In the genomic region with DNA sequence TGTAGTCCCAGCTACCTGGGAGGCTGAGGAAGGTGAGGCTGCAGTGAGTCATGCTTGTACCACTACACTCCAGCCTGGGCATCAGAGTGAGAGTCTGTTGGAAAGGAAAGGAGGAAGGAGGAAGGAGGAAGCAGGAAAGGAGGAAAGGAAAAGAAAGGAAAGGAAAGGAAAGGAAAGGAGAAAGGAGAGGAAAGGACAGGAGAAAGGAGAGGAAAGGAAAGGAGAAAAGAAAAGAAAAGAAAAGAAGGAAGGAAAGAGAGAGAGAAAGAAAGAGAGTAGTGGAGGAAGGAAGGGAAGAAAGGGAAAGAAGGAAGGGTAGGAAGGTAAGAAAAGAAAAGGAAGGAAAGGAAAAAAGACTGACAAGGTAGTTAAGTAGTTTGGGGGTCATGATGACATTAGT, we compare ENCODE assay signal across 34 cellular contexts.
"Had no signal": no experiment of that assay in that cellular context is flagged by ENCODE, and none has a peak within 500 bp of the region (broad histone marks: within the 10 kb centered on the region; RNA-seq: fewer than 3 reads in every experiment).

No MANE protein-coding gene starts in this region.

- H3K9me3 ChIP-seq: ascending aorta had no signal

- DNase-seq: activated B cell treated with CpG ODN at 0.5 μM for 24 hours; activated CD4-positive, alpha-beta memory T cell treated with anti-CD3 and anti-CD28 coated beads for 36 hours; activated CD4-positive, alpha-beta T cell treated with anti-CD3 and anti-CD28 coated beads for 4 hours; activated CD4-positive, alpha-beta T cell treated with anti-CD3 and anti-CD28 coated beads, Interleukin-2, amount 10 ng/mL, durations not matched to agents 24 days and 14 days; activated CD4-positive, alpha-beta T cell treated with anti-CD3 and anti-CD28 coated beads, Interleukin-2, amount 50 U/mL, for 1 hour; activated CD4-positive, alpha-beta T cell treated with anti-CD3 and anti-CD28 coated beads, Interleukin-2, amount 50 U/mL, for 4 hours; activated CD4-positive, CD25-positive, alpha-beta regulatory T cell treated with anti-CD3 and anti-CD28 coated beads, Interleukin-2, amount 50 U/mL, for 72 hours; activated CD8-positive, alpha-beta memory T cell treated with anti-CD3 and anti-CD28 coated beads, Interleukin-2, amount 50 U/mL, for 4 hours; activated CD8-positive, alpha-beta T cell treated with anti-CD3 and anti-CD28 coated beads for 36 hours; activated effector memory CD4-positive, alpha-beta T cell treated with anti-CD3 and anti-CD28 coated beads, Interleukin-2, amount 50 U/mL, for 16 hours; activated gamma-delta T cell treated with Interleukin-2 at 50 U/mL for 16 hours; activated naive CD4-positive, alpha-beta T cell; activated naive CD4-positive, alpha-beta T cell treated with anti-CD3 and anti-CD28 coated beads for 36 hours; activated naive CD8-positive, alpha-beta T cell treated with anti-CD3 and anti-CD28 coated beads, Interleukin-2, amount 10 ng/mL, durations not matched to agents 7 days and 5 days; activated naive CD8-positive, alpha-beta T cell treated with anti-CD3 and anti-CD28 coated beads, Interleukin-2, amount 50 U/mL, for 24 hours; activated T-cell treated with anti-CD3 and anti-CD28 coated beads, Interleukin-2, amount 50 U/mL, for 24 hours; activated T-cell treated with anti-CD3 and anti-CD28 coated beads, Interleukin-2, amount 50 U/mL, for 72 hours; amygdala; anterior cingulate cortex; caudate nucleus; cerebellar nuclear complex; T-cell; T-helper 2 cell; T-helper 9 cell had no signal

- H3K9me3 Mint-ChIP-seq: activated B cell treated with CpG ODN at 0.5 μM for 24 hours; activated CD4-positive, alpha-beta memory T cell treated with anti-CD3 and anti-CD28 coated beads for 36 hours; activated CD4-positive, alpha-beta T cell treated with anti-CD3 and anti-CD28 coated beads, Interleukin-2, amount 10 ng/mL, durations not matched to agents 24 days and 14 days; activated CD8-positive, alpha-beta T cell treated with anti-CD3 and anti-CD28 coated beads for 36 hours; activated naive CD4-positive, alpha-beta T cell treated with anti-CD3 and anti-CD28 coated beads for 36 hours; activated naive CD4-positive, alpha-beta T cell treated with anti-CD3 and anti-CD28 coated beads, Interleukin-2, amount 50 U/mL, for 24 hours; activated naive CD8-positive, alpha-beta T cell treated with anti-CD3 and anti-CD28 coated beads, Interleukin-2, amount 10 ng/mL, durations not matched to agents 7 days and 5 days; activated naive CD8-positive, alpha-beta T cell treated with anti-CD3 and anti-CD28 coated beads, Interleukin-2, amount 50 U/mL, for 24 hours; activated T-cell treated with anti-CD3 and anti-CD28 coated beads, Interleukin-2, amount 50 U/mL, for 24 hours; activated T-cell treated with anti-CD3 and anti-CD28 coated beads, Interleukin-2, amount 50 U/mL, for 72 hours; activated T-helper 1 cell treated with anti-CD3 and anti-CD28 coated beads, Interleukin-12 subunit alpha, Interleukin-12 subunit beta, Interleukin-2, Interleukin-4 antibody, amounts not matched to agents 30 ng/mL and 10 ng/mL and 1 ng/mL, durations not matched to agents 14 hours and 24 hours and 36 hours; activated T-helper 17 cell treated with anti-CD3 and anti-CD28 coated beads, Interleukin-2, amount 50 U/mL, for 72 hours; brain; central memory CD8-positive, alpha-beta T cell; T-cell; T-helper 2 cell treated with Interferon-gamma antibody and Interleukin-4, amounts not matched to agents 5 μg/mL and 100 μg/mL, for 36 hours had no signal

- H3K27ac Mint-ChIP-seq: activated B cell treated with CpG ODN at 0.5 μM for 24 hours; activated CD4-positive, alpha-beta memory T cell treated with anti-CD3 and anti-CD28 coated beads for 36 hours; activated CD4-positive, alpha-beta T cell treated with anti-CD3 and anti-CD28 coated beads, Interleukin-2, amount 10 ng/mL, durations not matched to agents 24 days and 14 days; activated CD8-positive, alpha-beta T cell treated with anti-CD3 and anti-CD28 coated beads for 36 hours; activated naive CD4-positive, alpha-beta T cell treated with anti-CD3 and anti-CD28 coated beads for 36 hours; activated naive CD4-positive, alpha-beta T cell treated with anti-CD3 and anti-CD28 coated beads, Interleukin-2, amount 50 U/mL, for 24 hours; activated naive CD8-positive, alpha-beta T cell; activated naive CD8-positive, alpha-beta T cell treated with anti-CD3 and anti-CD28 coated beads, Interleukin-2, amount 10 ng/mL, durations not matched to agents 7 days and 5 days; activated naive CD8-positive, alpha-beta T cell treated with anti-CD3 and anti-CD28 coated beads, Interleukin-2, amount 50 U/mL, for 24 hours; activated T-cell treated with anti-CD3 and anti-CD28 coated beads, Interleukin-2, amount 50 U/mL, for 24 hours; activated T-cell treated with anti-CD3 and anti-CD28 coated beads, Interleukin-2, amount 50 U/mL, for 72 hours; activated T-helper 1 cell treated with anti-CD3 and anti-CD28 coated beads, Interleukin-12 subunit alpha, Interleukin-12 subunit beta, Interleukin-2, Interleukin-4 antibody, amounts not matched to agents 30 ng/mL and 10 ng/mL and 1 ng/mL, durations not matched to agents 14 hours and 24 hours and 36 hours; activated T-helper 17 cell treated with anti-CD3 and anti-CD28 coated beads, Interleukin-2, amount 50 U/mL, for 72 hours; brain; T-cell; T-helper 2 cell treated with Interferon-gamma antibody and Interleukin-4, amounts not matched to agents 5 μg/mL and 100 μg/mL, for 36 hours had no signal

- H3K4me1 ChIP-seq: ascending aorta had no signal

- H3K27me3 ChIP-seq: ascending aorta, cardiac muscle cell had no signal

- H3K36me3 ChIP-seq: ascending aorta, cardiac muscle cell had no signal

- H3K4me3 Mint-ChIP-seq: activated B cell treated with CpG ODN at 0.5 μM for 24 hours; activated CD4-positive, alpha-beta memory T cell treated with anti-CD3 and anti-CD28 coated beads for 36 hours; activated CD4-positive, alpha-beta T cell treated with anti-CD3 and anti-CD28 coated beads, Interleukin-2, amount 10 ng/mL, durations not matched to agents 24 days and 14 days; activated CD8-positive, alpha-beta T cell treated with anti-CD3 and anti-CD28 coated beads for 36 hours; activated naive CD4-positive, alpha-beta T cell treated with anti-CD3 and anti-CD28 coated beads for 36 hours; activated naive CD4-positive, alpha-beta T cell treated with anti-CD3 and anti-CD28 coated beads, Interleukin-2, amount 50 U/mL, for 24 hours; activated naive CD8-positive, alpha-beta T cell; activated naive CD8-positive, alpha-beta T cell treated with anti-CD3 and anti-CD28 coated beads, Interleukin-2, amount 10 ng/mL, durations not matched to agents 7 days and 5 days; activated naive CD8-positive, alpha-beta T cell treated with anti-CD3 and anti-CD28 coated beads, Interleukin-2, amount 50 U/mL, for 24 hours; activated T-cell treated with anti-CD3 and anti-CD28 coated beads, Interleukin-2, amount 50 U/mL, for 24 hours; activated T-cell treated with anti-CD3 and anti-CD28 coated beads, Interleukin-2, amount 50 U/mL, for 72 hours; activated T-helper 1 cell treated with anti-CD3 and anti-CD28 coated beads, Interleukin-12 subunit alpha, Interleukin-12 subunit beta, Interleukin-2, Interleukin-4 antibody, amounts not matched to agents 30 ng/mL and 10 ng/mL and 1 ng/mL, durations not matched to agents 14 hours and 24 hours and 36 hours; activated T-helper 17 cell treated with anti-CD3 and anti-CD28 coated beads, Interleukin-2, amount 50 U/mL, for 72 hours; brain; central memory CD8-positive, alpha-beta T cell; T-cell; T-helper 2 cell treated with Interferon-gamma antibody and Interleukin-4, amounts not matched to agents 5 μg/mL and 100 μg/mL, for 36 hours had no signal

- H3K27ac ChIP-seq: ascending aorta, cardiac muscle cell, VCaP had no signal

- H3K27me3 Mint-ChIP-seq: activated B cell treated with CpG ODN at 0.5 μM for 24 hours; activated CD4-positive, alpha-beta memory T cell treated with anti-CD3 and anti-CD28 coated beads for 36 hours; activated CD4-positive, alpha-beta T cell treated with anti-CD3 and anti-CD28 coated beads, Interleukin-2, amount 10 ng/mL, durations not matched to agents 24 days and 14 days; activated CD8-positive, alpha-beta T cell treated with anti-CD3 and anti-CD28 coated beads for 36 hours; activated naive CD8-positive, alpha-beta T cell; activated naive CD8-positive, alpha-beta T cell treated with anti-CD3 and anti-CD28 coated beads, Interleukin-2, amount 50 U/mL, for 24 hours; activated T-cell treated with anti-CD3 and anti-CD28 coated beads, Interleukin-2, amount 50 U/mL, for 24 hours; activated T-helper 17 cell treated with anti-CD3 and anti-CD28 coated beads, Interleukin-2, amount 50 U/mL, for 72 hours; brain had no signal

- H3K36me3 Mint-ChIP-seq: activated CD4-positive, alpha-beta memory T cell treated with anti-CD3 and anti-CD28 coated beads for 36 hours; activated naive CD4-positive, alpha-beta T cell treated with anti-CD3 and anti-CD28 coated beads, Interleukin-2, amount 50 U/mL, for 24 hours; activated naive CD8-positive, alpha-beta T cell treated with anti-CD3 and anti-CD28 coated beads, Interleukin-2, amount 10 ng/mL, durations not matched to agents 7 days and 5 days; brain; T-cell had no signal

- H3K4me3 ChIP-seq: ascending aorta, cardiac muscle cell had no signal

- ATAC-seq: activated CD8-positive, alpha-beta T cell treated with anti-CD3 and anti-CD28 coated beads for 36 hours; activated naive CD8-positive, alpha-beta T cell treated with anti-CD3 and anti-CD28 coated beads, Interleukin-2, amount 50 U/mL, for 24 hours; activated T-cell treated with anti-CD3 and anti-CD28 coated beads, Interleukin-2, amount 50 U/mL, for 72 hours; activated T-helper 17 cell treated with anti-CD3 and anti-CD28 coated beads, Interleukin-2, amount 50 U/mL, for 72 hours; T-cell had no signal
